ENCODE assay signal across 8 cellular contexts in genomic region chr12:121796855-121797751, GRCh38. TPM values are rescaled to one million over a fixed set of nuclear protein-coding genes. Genes with fewer than 3 reads are reported as not detected.
DNase-seq lines count a peak whose midpoint lies in the region; ATAC-seq and TF ChIP-seq lines count a peak whose summit lies in the region.

No MANE protein-coding gene starts in this region.

- ATAC-seq in heart left ventricle (peak; percentile 35 to 64 (median 60)), omental fat pad (ENCODE audit: low FRiP score) (peak; percentile 19), GM21723 (IDR thresholded peaks at IDR 0.05; ENCODE audit: unreplicated experiment) (no peak), GM19328 (IDR thresholded peaks at IDR 0.05; ENCODE audit: unreplicated experiment) (no peak)

- peak overlapping the region; percentile 50 for H3K9ac ChIP-seq in ES-I3 (ENCODE audit: low read depth, low read length)

- TF ChIP-seq POLR2A in heart left ventricle (IDR thresholded peaks at IDR 0.05) = peak in 1 of 2 donors; percentile 75

- no peaks in the 10 kb centered on the region; the same call in 1 of the 2 replicates for H3K36me3 ChIP-seq in ES-I3 (ENCODE audit: insufficient read depth, low read length)
- H3K36me3 ChIP-seq in heart left ventricle = peaks cover 0 to 32% (median 7%) of the 10 kb centered on the region in 9 donors

- TF ChIP-seq CTCF in heart left ventricle (IDR thresholded peaks at IDR 0.05) (peak; percentile 14 to 68 (median 37)), omental fat pad (IDR thresholded peaks at IDR 0.05) (no peak)

- H3K4me1 ChIP-seq in ES-I3 (ENCODE audit: insufficient read depth, low read length) (peaks cover 12% of the 10 kb centered on the region; the same call in 1 of the 2 replicates), heart left ventricle (peaks cover 20 to 80% (median 60%) of the 10 kb centered on the region in 12 donors)

- WGBS in heart left ventricle, 4 donors = 10 to 19% (median 12%) methylated on average over 21 to 39 of the region's 39 CpGs

- intact Hi-C loops in heart left ventricle (cut with DNase I) = loop anchor here in 5 of 10 donors (2.0 to 5.0 kb wide), 3 partner anchors 14 to 95 kb away; partner anchors contain the start of gene PSMD9 (in 3 of the 5)

- DNase-seq in NCI-H2196 treated with DMSO at 0.1 percent for 48 hours (lab: John Stamatoyannopoulos, UW; ENCODE audit: unreplicated experiment) (peak; percentile 96), amygdala (lab: John Stamatoyannopoulos, UW) (peak in 54 of 56 donors; percentile 19 to 90 (median 67)), heart left ventricle (peak; percentile 93 to 99 (median 96)), omental fat pad (ENCODE audit: low spot score) (peak; percentile 65)
- no peak for DNase-seq in stimulated activated CD4-positive, alpha-beta T cell treated with anti-CD3 and anti-CD28 coated beads, Interleukin-1b, Interleukin-23, amount 100 ng/mL, for 48 hours

- no peaks in the 10 kb centered on the region for H3K27me3 ChIP-seq in heart left ventricle

- peak overlapping the region; percentile 63 to 100 (median 100) for H3K27ac ChIP-seq in heart left ventricle

- no peaks in the 10 kb centered on the region for H3K9me3 ChIP-seq in ES-I3 (ENCODE audit: control insufficient read depth, insufficient read depth, low read length)
- H3K9me3 ChIP-seq in heart left ventricle = no peaks in the 10 kb centered on the region

- H3K4me3 ChIP-seq in heart left ventricle = peak overlapping the region in 11 of 12 donors; percentile 19 to 89 (median 74)

RNA-seq across cellular contexts. Expression of gene RHOF, which starts 3.6 kb away (rescaled TPM):
- total RNA-seq in heart left ventricle = 10 to 100 TPM; 18.8 to 45.2 (median 26.6) TPM
- 10 to 100 TPM; 18.8 to 23.8 TPM for polyA plus RNA-seq in heart left ventricle
- 10 to 100 TPM in 2 of 4 donors, 1 to 10 TPM in 2; 4.8 to 11.4 (median 9.5) TPM for total RNA-seq in omental fat pad

RNA-seq across cellular contexts. Expression of gene SETD1B, which starts 6.7 kb away (rescaled TPM):
- total RNA-seq in heart left ventricle (10 to 100 TPM in 5 of 9 donors, 1 to 10 TPM in 4; 6.2 to 17.0 (median 12.0) TPM), omental fat pad (10 to 100 TPM in 1 of 4 donors, 1 to 10 TPM in 3; 3.7 to 10.4 (median 6.6) TPM)
- polyA plus RNA-seq in heart left ventricle = 1 to 10 TPM; 6.9 to 7.2 TPM

Comparison
In these comparisons a context has a peak if more than half of its experiments do, and no peak if none do; other contexts are left out.
1. ATAC-seq: peak in heart left ventricle (4 of 4) and omental fat pad (single experiment); none in GM21723 (single experiment) and GM19328 (single experiment).
2. CTCF ChIP-seq: peak in heart left ventricle (12 of 12); none in omental fat pad (0 of 3).